In the genomic region with DNA sequence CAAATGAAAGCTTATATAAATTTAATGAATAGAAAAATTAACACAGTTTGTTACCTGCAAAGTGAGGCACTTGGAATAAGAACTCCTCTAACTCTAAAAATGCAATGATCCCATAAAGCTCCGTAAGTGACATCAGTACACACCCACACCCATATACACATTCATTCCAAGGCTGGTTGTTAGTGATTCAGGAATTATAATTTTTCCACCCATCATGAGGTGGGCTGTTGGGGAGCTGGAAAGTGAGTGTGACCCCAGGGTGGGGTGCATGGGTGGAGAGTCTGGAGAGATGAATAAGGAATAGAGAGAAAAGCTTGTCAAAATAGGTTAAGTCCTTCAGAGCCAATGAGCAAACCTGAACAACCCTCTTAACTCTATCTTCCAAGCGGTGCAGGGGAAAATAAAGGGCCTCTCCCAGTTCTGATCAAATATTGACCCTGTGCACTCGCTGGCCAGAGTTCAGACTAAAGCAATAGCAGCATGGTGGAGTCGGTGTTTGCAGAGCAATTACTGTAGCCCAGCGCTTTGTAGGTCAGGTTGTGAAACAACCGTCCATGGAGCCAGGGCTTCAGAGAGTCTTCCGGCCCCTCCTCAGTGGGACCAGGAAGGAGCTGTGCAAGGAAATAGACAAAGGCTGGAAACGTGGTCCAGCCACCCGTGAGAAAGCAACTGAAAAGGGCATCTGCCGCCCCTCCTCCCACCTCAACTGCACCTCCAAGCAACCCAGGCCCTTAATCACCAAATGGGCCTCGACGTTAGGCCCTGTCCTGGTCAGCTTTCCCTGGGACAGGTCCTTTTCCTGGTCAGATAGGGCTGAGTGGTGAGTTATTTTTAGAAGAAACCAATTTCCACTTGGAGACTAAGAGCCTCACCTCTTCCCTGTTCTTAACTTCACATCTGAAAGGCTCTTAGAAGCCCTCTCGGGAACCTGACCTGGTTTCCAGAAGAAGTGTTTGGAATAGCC, we compare ENCODE assay signal across 13 cellular contexts.
A peak's percentile ranks its signal among the peaks of the same experiment; 100 is the strongest.
DNase-seq lines count a peak whose midpoint lies in the region; ATAC-seq and TF ChIP-seq lines count a peak whose summit lies in the region.
"Had no signal": no experiment of that assay in that cellular context is flagged by ENCODE, and none has a peak within 500 bp of the region (broad histone marks: within the 10 kb centered on the region; RNA-seq: fewer than 3 reads in every experiment).

No MANE protein-coding gene starts in this region.

- peaks cover 4% of the 10 kb centered on the region; the same call in 1 of the 2 replicates for H3K36me3 ChIP-seq in Caco-2 (ENCODE audit: control insufficient read depth, insufficient read depth, low read length)
- peaks cover 0 to 4% of the 10 kb centered on the region in 2 donors for H3K36me3 ChIP-seq in muscle layer of duodenum (ENCODE audit: control insufficient read depth in 1 of 2, insufficient read depth in 2 of 2, low read length in 2 of 2)

- BruUV-seq in Caco-2 (replicated peaks; lab: Mats Ljungman, UMichigan) = no TSS peak

- peaks cover 49% of the 10 kb centered on the region for H3K4me1 ChIP-seq in Caco-2
- peaks cover 9 to 39% of the 10 kb centered on the region in 2 donors for H3K4me1 ChIP-seq in muscle layer of duodenum (ENCODE audit: control insufficient read depth in 1 of 2, insufficient read depth in 2 of 2, low read length in 2 of 2)

- intact Hi-C loops in Caco-2 (cut with micrococcal nuclease; ENCODE audit: unreplicated experiment) = loop anchor here (1.0 to 2.0 kb wide), 9 partner anchors 10 to 96 kb away; a partner anchor contains a TSS

- peak overlapping the region; percentile 90 for H3K27ac Mint-ChIP-seq in Caco-2 (ENCODE audit: unreplicated experiment)
- H3K27ac Mint-ChIP-seq: nephron progenitor cell had no signal

- H3K9me3 ChIP-seq in Caco-2 (no peaks in the 10 kb centered on the region), muscle layer of duodenum (ENCODE audit: control insufficient read depth in 1 of 2, low read length in 2 of 2) (no peaks in the 10 kb centered on the region)

- DNase-seq in Caco-2 (peak; percentile 94 to 97), NCI-H2029 (lab: John Stamatoyannopoulos, UW) (peak; percentile 82), dermis blood vessel endothelial cell (peak; percentile 4), DMS 273 treated with DMSO at 0.1 percent for 48 hours (lab: John Stamatoyannopoulos, UW) (no peak), A172 (ENCODE audit: low spot score) (no peak)
- DNase-seq: erythroblast, NCI-H187, nephron progenitor cell had no signal

- POLR2A ChIA-PET in Caco-2 (lab: Charles Lee) = interaction anchor here (0.5 to 1.6 kb wide), 10 partner anchors 11 to 1051 kb away, joined by 3 to 7 read pairs (median 4); a partner anchor contains a TSS

- H3K9me3 Mint-ChIP-seq in Caco-2 (ENCODE audit: unreplicated experiment) = no peaks in the 10 kb centered on the region
- H3K9me3 Mint-ChIP-seq: brain, CD14-positive monocyte, nephron progenitor cell had no signal

- peak overlapping the region; percentile 62 for H3K4me3 Mint-ChIP-seq in Caco-2 (ENCODE audit: unreplicated experiment)
- H3K4me3 Mint-ChIP-seq: brain, CD14-positive monocyte, nephron progenitor cell had no signal

- H3K27me3 ChIP-seq in Caco-2 (replicated peaks; ENCODE audit: control insufficient read depth, insufficient read depth, low read length) (no peaks in the 10 kb centered on the region), muscle layer of duodenum (ENCODE audit: low read depth, low read length) (no peaks in the 10 kb centered on the region)

- H3K36me3 Mint-ChIP-seq in Caco-2 (ENCODE audit: insufficient read depth, unreplicated experiment) = no peaks in the 10 kb centered on the region
- H3K36me3 Mint-ChIP-seq: CD14-positive monocyte had no signal

- ATAC-seq in GM19463 (IDR thresholded peaks at IDR 0.05; ENCODE audit: unreplicated experiment) = no peak
- no peak for ATAC-seq in GM18867 (IDR thresholded peaks at IDR 0.05; ENCODE audit: unreplicated experiment)

- H3K4me3 ChIP-seq in Caco-2 (ENCODE audit: low read depth, low read length) (0 out of 2 replicates have a peak overlapping the region, but pooled peaks have one; percentile 1), muscle layer of duodenum (ENCODE audit: low read depth in 1 of 2, low read length in 2 of 2) (no peak overlapping the region)

- CTCF ChIA-PET in Caco-2 (lab: Charles Lee) = interaction anchor here (0.6 to 2.2 kb wide), 13 partner anchors 13 to 834 kb away, joined by 3 to 12 read pairs (median 4); a partner anchor contains a TSS

- H3K27me3 Mint-ChIP-seq in Caco-2 (ENCODE audit: insufficient read depth, unreplicated experiment) = no peaks in the 10 kb centered on the region
- H3K27me3 Mint-ChIP-seq: brain had no signal

- H3K4me1 Mint-ChIP-seq in Caco-2 (ENCODE audit: low read depth, unreplicated experiment) = peaks cover 31% of the 10 kb centered on the region
- H3K4me1 Mint-ChIP-seq: brain had no signal

- peak overlapping the region; percentile 74 for H3K27ac ChIP-seq in muscle layer of duodenum (ENCODE audit: low read length)

- TF ChIP-seq CTCF in Caco-2 (IDR thresholded peaks at IDR 0.05; ENCODE audit: insufficient read depth in 1 of 2, low read depth in 1 of 2, low read length in 1 of 2, severe bottlenecking in 1 of 2, unreplicated experiment in 1 of 2) = no peak

Comparison
In these comparisons a context has a peak if more than half of its experiments do, and no peak if none do; other contexts are left out.
1. DNase-seq: peak in Caco-2 (2 of 2), NCI-H2029 (single experiment) and dermis blood vessel endothelial cell (single experiment); none in DMS 273 treated with DMSO at 0.1 percent for 48 hours (single experiment) and A172 (single experiment).